24 cellular contexts compared by ENCODE assay signal in genomic region chr10:24254180-24254579, GRCh38. TPM values are rescaled to one million over a fixed set of nuclear protein-coding genes. Genes with fewer than 3 reads are reported as not detected.
DNase-seq lines count a peak whose midpoint lies in the region; ATAC-seq and TF ChIP-seq lines count a peak whose summit lies in the region.
"Had no signal": no experiment of that assay in that cellular context is flagged by ENCODE, and none has a peak within 500 bp of the region (broad histone marks: within the 10 kb centered on the region; RNA-seq: fewer than 3 reads in every experiment).

No MANE protein-coding gene starts in this region.

- H3K9me3 ChIP-seq in RWPE2 (ENCODE audit: severe bottlenecking), result no peaks in the 10 kb centered on the region
- H3K9me3 ChIP-seq: body of pancreas, HAP-1, neutrophil, right lobe of liver had no signal

- peaks cover 3% of the 10 kb centered on the region for H3K27me3 Mint-ChIP-seq in nephron progenitor cell (ENCODE audit: low read depth, poor library complexity)
- H3K27me3 Mint-ChIP-seq: activated CD8-positive, alpha-beta memory T cell treated with anti-CD3 and anti-CD28 coated beads, Interleukin-2, amount 10 ng/mL, durations not matched to agents 7 days and 5 days had no signal

- H3K36me3 ChIP-seq in RWPE2 (ENCODE audit: low read depth), result peaks cover 12% of the 10 kb centered on the region; the same call in 1 of the 2 replicates
- H3K36me3 ChIP-seq: HAP-1, neutrophil, right lobe of liver had no signal

- H3K4me1 ChIP-seq in RWPE2 (ENCODE audit: insufficient read depth, poor library complexity, severe bottlenecking), result peaks cover 23% of the 10 kb centered on the region
- H3K4me1 ChIP-seq: right lobe of liver had no signal

- H3K9me3 Mint-ChIP-seq in nephron progenitor cell, result no peaks in the 10 kb centered on the region
- H3K9me3 Mint-ChIP-seq: CD8-positive, alpha-beta T cell had no signal

- peak; percentile 64 for DNase-seq in AG20443 (ENCODE audit: low spot score)
- no peak for DNase-seq in RWPE2 (ENCODE audit: low spot score)
- peak; percentile 79 for DNase-seq in epithelial cell of esophagus (ENCODE audit: low read depth)
- no peak for DNase-seq in nephron progenitor cell
- DNase-seq in occipital lobe (lab: John Stamatoyannopoulos, UW), result no peak
- DNase-seq: activated CD4-positive, CD25-positive, alpha-beta regulatory T cell; activated CD8-positive, alpha-beta memory T cell treated with anti-CD3 and anti-CD28 coated beads, Interleukin-2, amount 10 ng/mL, durations not matched to agents 7 days and 5 days; activated gamma-delta T cell; body of pancreas; CD8-positive, alpha-beta T cell; islet precursor cell; midbrain; NCI-H2107; NCI-H774; right lobe of liver; stimulated activated CD4-positive, alpha-beta T cell treated with anti-CD3 and anti-CD28 coated beads, Interleukin-4, amount 100 ng/mL, for 4 hours; T-helper 1 cell had no signal

- no peak overlapping the region for H3K4me3 Mint-ChIP-seq in nephron progenitor cell
- H3K4me3 Mint-ChIP-seq: activated CD8-positive, alpha-beta memory T cell treated with anti-CD3 and anti-CD28 coated beads, Interleukin-2, amount 10 ng/mL, durations not matched to agents 7 days and 5 days; CD8-positive, alpha-beta T cell had no signal

- peak overlapping the region; percentile 85 for H3K27ac Mint-ChIP-seq in nephron progenitor cell
- H3K27ac Mint-ChIP-seq: activated CD8-positive, alpha-beta memory T cell treated with anti-CD3 and anti-CD28 coated beads, Interleukin-2, amount 10 ng/mL, durations not matched to agents 7 days and 5 days; CD8-positive, alpha-beta T cell had no signal

- peak overlapping the region; percentile 92 for H3K27ac ChIP-seq in RWPE2 (ENCODE audit: poor library complexity, severe bottlenecking)
- H3K27ac ChIP-seq: body of pancreas, neutrophil, right lobe of liver had no signal

- ATAC-seq in RWPE2 (ENCODE audit: low read depth) (peak; percentile 33; the same call in 1 of the 3 replicates), HG03095 (IDR thresholded peaks at IDR 0.05; ENCODE audit: unreplicated experiment) (no peak), GM19328 (IDR thresholded peaks at IDR 0.05; ENCODE audit: unreplicated experiment) (no peak), HG02884 (IDR thresholded peaks at IDR 0.05; ENCODE audit: unreplicated experiment) (no peak)
- ATAC-seq: activated CD8-positive, alpha-beta memory T cell treated with anti-CD3 and anti-CD28 coated beads, Interleukin-2, amount 10 ng/mL, durations not matched to agents 7 days and 5 days; body of pancreas; CD8-positive, alpha-beta T cell; HepG2; Panc1; right lobe of liver had no signal

- H3K4me1 Mint-ChIP-seq in nephron progenitor cell, result peaks cover 65% of the 10 kb centered on the region
- H3K4me1 Mint-ChIP-seq: activated CD8-positive, alpha-beta memory T cell treated with anti-CD3 and anti-CD28 coated beads, Interleukin-2, amount 10 ng/mL, durations not matched to agents 7 days and 5 days had no signal

- H3K36me3 Mint-ChIP-seq in nephron progenitor cell (ENCODE audit: low read depth), result peaks cover 16% of the 10 kb centered on the region
- H3K36me3 Mint-ChIP-seq: activated CD8-positive, alpha-beta memory T cell treated with anti-CD3 and anti-CD28 coated beads, Interleukin-2, amount 10 ng/mL, durations not matched to agents 7 days and 5 days; CD8-positive, alpha-beta T cell had no signal

- H3K27me3 ChIP-seq in RWPE2 (ENCODE audit: insufficient read depth, poor library complexity, severe bottlenecking), result no peaks in the 10 kb centered on the region
- H3K27me3 ChIP-seq: body of pancreas, neutrophil, right lobe of liver had no signal

- H3K4me3 ChIP-seq in RWPE2 (ENCODE audit: severe bottlenecking), result no peak overlapping the region
- H3K4me3 ChIP-seq in epithelial cell of esophagus (ENCODE audit: low read length), result no peak overlapping the region
- H3K4me3 ChIP-seq: body of pancreas, right lobe of liver had no signal

- TF ChIP-seq CTCF in RWPE2 (IDR thresholded peaks at IDR 0.05; ENCODE audit: poor library complexity, severe bottlenecking), result no peak
- no peak for TF ChIP-seq CTCF in epithelial cell of esophagus (IDR thresholded peaks at IDR 0.05; ENCODE audit: insufficient read depth, low read depth, low read length, missing control alignments)
- TF ChIP-seq CTCF in nephron progenitor cell (IDR thresholded peaks at IDR 0.05), result no peak

RNA-seq across cellular contexts. Expression of gene KIAA1217, which starts 45.2 kb away (rescaled TPM):
- total RNA-seq in occipital lobe, result 5.9 TPM

Comparison
In these comparisons a context has a peak if more than half of its experiments do, and no peak if none do; other contexts are left out.
1. DNase-seq: peak in AG20443 (single experiment) and epithelial cell of esophagus (single experiment); none in RWPE2 (single experiment), nephron progenitor cell (single experiment) and occipital lobe (single experiment).